22 cellular contexts compared by ENCODE assay signal in genomic region chr5:155620819-155621410, GRCh38.
"Had no signal": no experiment of that assay in that cellular context is flagged by ENCODE, and none has a peak within 500 bp of the region (broad histone marks: within the 10 kb centered on the region; RNA-seq: fewer than 3 reads in every experiment).

No MANE protein-coding gene starts in this region.

- H3K4me1 Mint-ChIP-seq: central memory CD8-positive, alpha-beta T cell; stimulated activated naive B cell treated with anti-CD40 and anti-IgM and Interleukin-4, amounts not matched to agents 10 μg/mL and 1 μg/mL and 100 μg/mL, for 72 hours; T-cell had no signal

- ATAC-seq: activated CD8-positive, alpha-beta T cell treated with anti-CD3 and anti-CD28 coated beads for 36 hours; esophagus mucosa; gastroesophageal sphincter; heart right ventricle; lower lobe of right lung; pancreas; right lobe of liver; SK-N-SH treated with all-trans-retinoic acid at 6 μM for 48 hours; stimulated activated naive B cell treated with anti-CD40 and anti-IgM and Interleukin-4, amounts not matched to agents 10 μg/mL and 1 μg/mL and 100 μg/mL, for 72 hours; T-cell had no signal

- H3K4me3 Mint-ChIP-seq: activated CD8-positive, alpha-beta T cell treated with anti-CD3 and anti-CD28 coated beads for 36 hours; activated naive CD4-positive, alpha-beta T cell treated with anti-CD3 and anti-CD28 coated beads for 36 hours; activated T-cell treated with anti-CD3 and anti-CD28 coated beads, Interleukin-2, amount 50 U/mL, for 24 hours; central memory CD8-positive, alpha-beta T cell; stimulated activated naive B cell treated with anti-CD40 and anti-IgM and Interleukin-4, amounts not matched to agents 10 μg/mL and 1 μg/mL and 100 μg/mL, for 72 hours; T-cell had no signal

- H3K9me3 ChIP-seq: colonic mucosa, gastroesophageal sphincter, heart right ventricle, lower lobe of right lung, neutrophil, pancreas, right lobe of liver, thyroid gland had no signal

- DNase-seq: activated CD4-positive, alpha-beta T cell treated with anti-CD3 and anti-CD28 coated beads for 48 hours; activated CD4-positive, CD25-positive, alpha-beta regulatory T cell; activated CD8-positive, alpha-beta T cell treated with anti-CD3 and anti-CD28 coated beads for 36 hours; activated naive CD4-positive, alpha-beta T cell treated with anti-CD3 and anti-CD28 coated beads for 36 hours; activated T-cell treated with anti-CD3 and anti-CD28 coated beads, Interleukin-2, amount 50 U/mL, for 24 hours; aorta; brain microvascular endothelial cell; colonic mucosa; heart right ventricle; lower lobe of right lung; pancreas; right lobe of liver; stimulated activated CD4-positive, alpha-beta T cell treated with anti-CD3 and anti-CD28 coated beads, Interleukin-4, amount 100 ng/mL, for 24 hours; stimulated activated naive B cell treated with anti-CD40 and anti-IgM and Interleukin-4, amounts not matched to agents 10 μg/mL and 1 μg/mL and 100 μg/mL, for 72 hours; T-cell; thyroid gland had no signal

- H3K4me3 ChIP-seq: colonic mucosa, gastroesophageal sphincter, heart right ventricle, lower lobe of right lung, pancreas, right lobe of liver, smooth muscle cell, thyroid gland had no signal

- H3K36me3 ChIP-seq: brain microvascular endothelial cell, colonic mucosa, gastroesophageal sphincter, heart right ventricle, lower lobe of right lung, neutrophil, pancreas, right lobe of liver, thyroid gland had no signal

- H3K36me3 Mint-ChIP-seq: stimulated activated naive B cell treated with anti-CD40 and anti-IgM and Interleukin-4, amounts not matched to agents 10 μg/mL and 1 μg/mL and 100 μg/mL, for 72 hours; T-cell had no signal

- H3K9me3 Mint-ChIP-seq: activated CD8-positive, alpha-beta T cell treated with anti-CD3 and anti-CD28 coated beads for 36 hours; activated naive CD4-positive, alpha-beta T cell treated with anti-CD3 and anti-CD28 coated beads for 36 hours; activated T-cell treated with anti-CD3 and anti-CD28 coated beads, Interleukin-2, amount 50 U/mL, for 24 hours; central memory CD8-positive, alpha-beta T cell; stimulated activated naive B cell treated with anti-CD40 and anti-IgM and Interleukin-4, amounts not matched to agents 10 μg/mL and 1 μg/mL and 100 μg/mL, for 72 hours; T-cell had no signal

- H3K4me1 ChIP-seq: colonic mucosa, gastroesophageal sphincter, lower lobe of right lung, pancreas, thyroid gland had no signal

- H3K27me3 ChIP-seq: brain microvascular endothelial cell, colonic mucosa, neutrophil, pancreas, right lobe of liver, thyroid gland had no signal

- H3K27ac ChIP-seq: brain microvascular endothelial cell, colonic mucosa, gastroesophageal sphincter, heart right ventricle, lower lobe of right lung, neutrophil, pancreas, right lobe of liver, thyroid gland had no signal

- H3K27ac Mint-ChIP-seq: activated CD8-positive, alpha-beta T cell treated with anti-CD3 and anti-CD28 coated beads for 36 hours; activated naive CD4-positive, alpha-beta T cell treated with anti-CD3 and anti-CD28 coated beads for 36 hours; activated T-cell treated with anti-CD3 and anti-CD28 coated beads, Interleukin-2, amount 50 U/mL, for 24 hours; stimulated activated naive B cell treated with anti-CD40 and anti-IgM and Interleukin-4, amounts not matched to agents 10 μg/mL and 1 μg/mL and 100 μg/mL, for 72 hours; T-cell had no signal
